In genomic region chr12:92927436-92928116, GRCh38 we compare ENCODE assay signal across 8 cellular contexts. TPM values are rescaled to one million over a fixed set of nuclear protein-coding genes. Genes with fewer than 3 reads are reported as not detected.
DNase-seq lines count a peak whose midpoint lies in the region; ATAC-seq and TF ChIP-seq lines count a peak whose summit lies in the region.

No MANE protein-coding gene starts in this region.

- H3K9me3 Mint-ChIP-seq in CD14-positive monocyte, result peaks cover 0 to 2% (median 0%) of the 10 kb centered on the region in 7 donors
- no peaks in the 10 kb centered on the region for H3K9me3 Mint-ChIP-seq in effector memory CD8-positive, alpha-beta T cell
- peaks cover 5% of the 10 kb centered on the region for H3K9me3 Mint-ChIP-seq in nephron

- no peaks in the 10 kb centered on the region for H3K27me3 ChIP-seq in Panc1 (ENCODE audit: control insufficient read depth, insufficient read depth, low read length)

- peaks cover 5 to 16% of the 10 kb centered on the region in 2 donors for H3K36me3 Mint-ChIP-seq in CD14-positive monocyte
- peaks cover 13% of the 10 kb centered on the region for H3K36me3 Mint-ChIP-seq in effector memory CD8-positive, alpha-beta T cell (ENCODE audit: insufficient read depth)
- peaks cover 10% of the 10 kb centered on the region for H3K36me3 Mint-ChIP-seq in nephron (ENCODE audit: low read depth)

- BruUV-seq in Panc1 (replicated peaks; lab: Mats Ljungman, UMichigan), result TSS peak; percentile 75

- H3K9me3 ChIP-seq in Panc1 (ENCODE audit: control insufficient read depth, insufficient read depth, low read depth, low read length), result no peaks in the 10 kb centered on the region

- CTCF ChIA-PET in Panc1 (lab: Charles Lee), result interaction anchor here (0.6 to 0.8 kb wide), 2 partner anchors 100 to 1565 kb away, joined by 5 to 7 read pairs; no protein-coding TSS in a partner anchor

- in situ Hi-C loops in Panc1 (cut with HindIII; ENCODE audit: low pct_unique_long_range_greater_than_20kb, low sequenced_read_pairs), result no loop called here

- H3K4me3 ChIP-seq in Panc1 (ENCODE audit: low read depth in 2 of 2, low read length in 2 of 2), result peak overlapping the region; percentile 57 to 64

- H3K4me3 Mint-ChIP-seq in CD14-positive monocyte (peak overlapping the region; percentile 85 to 92), nephron (peak overlapping the region; percentile 75 to 88 (median 87))
- H3K4me3 Mint-ChIP-seq in effector memory CD8-positive, alpha-beta T cell, result peak overlapping the region; percentile 83 to 84

- H3K27me3 Mint-ChIP-seq in CD14-positive monocyte (ENCODE audit: low read depth in 3 of 3) (peaks cover 0 to 3% (median 3%) of the 10 kb centered on the region in 3 donors), nephron (ENCODE audit: low read depth) (peaks cover 4% of the 10 kb centered on the region)
- H3K27me3 Mint-ChIP-seq in effector memory CD8-positive, alpha-beta T cell, result no peaks in the 10 kb centered on the region

- ATAC-seq in GM21786 (IDR thresholded peaks at IDR 0.05; ENCODE audit: unreplicated experiment), result peak; percentile 18
- ATAC-seq in Panc1, result no peak
- no peak for ATAC-seq in effector memory CD8-positive, alpha-beta T cell (replicated peaks)
- ATAC-seq in GM19035 (IDR thresholded peaks at IDR 0.05; ENCODE audit: unreplicated experiment), result no peak
- no peak for ATAC-seq in GM18861 (IDR thresholded peaks at IDR 0.05; ENCODE audit: unreplicated experiment)

- DNase-seq in CD14-positive monocyte (ENCODE audit: low spot score) (no peak), Panc1 (ENCODE audit: low read depth, low spot score) (no peak)
- DNase-seq in effector memory CD8-positive, alpha-beta T cell, result no peak
- no peak for DNase-seq in stimulated activated CD4-positive, alpha-beta T cell treated with anti-CD3 and anti-CD28 coated beads, Interleukin-2, amount 100 ng/mL, for 24 hours

- no peak for TF ChIP-seq CTCF in CD14-positive monocyte (IDR thresholded peaks at IDR 0.05)
- 0 out of 2 replicates have a peak, but pooled peaks have one; percentile 5 for TF ChIP-seq CTCF in Panc1 (IDR thresholded peaks at IDR 0.05)
- TF ChIP-seq CTCF in nephron (IDR thresholded peaks at IDR 0.05; ENCODE audit: unreplicated experiment in 3 of 3), result no peak

- intact Hi-C loops in CD14-positive monocyte (cut with micrococcal nuclease), result loop anchor here (5.0 kb wide), 2 partner anchors 45 to 780 kb away; partner anchors contain the start of gene BTG1 (in 1 of the 2)
- intact Hi-C loops in Panc1 (cut with micrococcal nuclease; ENCODE audit: unreplicated experiment), result loop anchor here (5.0 kb wide), 1 partner anchor 140 kb away; no protein-coding TSS in a partner anchor

- H3K27ac ChIP-seq in Panc1 (ENCODE audit: low read length), result peak overlapping the region; percentile 67

- POLR2A ChIA-PET in Panc1 (lab: Charles Lee), result no interaction called here

- peaks cover 22% of the 10 kb centered on the region for H3K4me1 ChIP-seq in Panc1 (ENCODE audit: control insufficient read depth, insufficient read depth, low read length)

- H3K4me1 Mint-ChIP-seq in CD14-positive monocyte (peaks cover 30% of the 10 kb centered on the region), nephron (peaks cover 27% of the 10 kb centered on the region)
- peaks cover 20 to 32% of the 10 kb centered on the region in 2 donors for H3K4me1 Mint-ChIP-seq in effector memory CD8-positive, alpha-beta T cell (ENCODE audit: low read depth in 2 of 2)

- H3K27ac Mint-ChIP-seq in CD14-positive monocyte (peak overlapping the region; percentile 68 to 99 (median 96)), nephron (peak overlapping the region; percentile 88 to 99 (median 92))
- peak overlapping the region; percentile 94 to 95 for H3K27ac Mint-ChIP-seq in effector memory CD8-positive, alpha-beta T cell

- no peaks in the 10 kb centered on the region for H3K36me3 ChIP-seq in Panc1 (ENCODE audit: control insufficient read depth, insufficient read depth, low read length)

RNA-seq across cellular contexts. Expression of gene EEA1, which starts 1.5 kb away (rescaled TPM):
- 10 to 100 TPM in 1 of 2 donors, 1 to 10 TPM in 1; 3.6 to 10.7 TPM for polyA plus RNA-seq in CD14-positive monocyte
- total RNA-seq in Panc1 (2021; ENCODE audit: unreplicated experiment), result 15.1 TPM
- 2.6 TPM for polyA plus RNA-seq in Panc1 (2012; ENCODE audit: insufficient read length)
